In genomic region chr10:60817135-60817805, GRCh38 we compare ENCODE assay signal across 9 cellular contexts. TPM values are rescaled to one million over a fixed set of nuclear protein-coding genes. Genes with fewer than 3 reads are reported as not detected.
A peak's percentile ranks its signal among the peaks of the same experiment; 100 is the strongest.
DNase-seq lines count a peak whose midpoint lies in the region; ATAC-seq and TF ChIP-seq lines count a peak whose summit lies in the region.
"Had no signal": no experiment of that assay in that cellular context is flagged by ENCODE, and none has a peak within 500 bp of the region (broad histone marks: within the 10 kb centered on the region; RNA-seq: fewer than 3 reads in every experiment).

No MANE protein-coding gene starts in this region.

- H3K27me3 ChIP-seq in adipocyte (replicated peaks; ENCODE audit: control insufficient read depth, insufficient read depth, low read length), result no peaks in the 10 kb centered on the region
- no peaks in the 10 kb centered on the region for H3K27me3 ChIP-seq in hepatocyte
- H3K27me3 ChIP-seq in skeletal muscle satellite cell (ENCODE audit: control insufficient read depth, insufficient read depth, low read length), result no peaks in the 10 kb centered on the region

- peak overlapping the region; percentile 39 for H3K4me2 ChIP-seq in hepatocyte
- peak overlapping the region; percentile 40 for H3K4me2 ChIP-seq in skeletal muscle satellite cell (ENCODE audit: low read length)

- H3K36me3 ChIP-seq in adipocyte (ENCODE audit: control insufficient read depth, insufficient read depth, low read length, severe bottlenecking) (no peaks in the 10 kb centered on the region), hepatocyte (replicated peaks; ENCODE audit: insufficient read depth, low read depth) (no peaks in the 10 kb centered on the region), skeletal muscle satellite cell (ENCODE audit: insufficient read depth, low read length) (no peaks in the 10 kb centered on the region)

- DNase-seq in GM03348 (ENCODE audit: low spot score), result peak; percentile 21
- peak; percentile 25 for DNase-seq in adipocyte (ENCODE audit: low read depth)
- DNase-seq in hepatocyte (ENCODE audit: low spot score), result no peak
- DNase-seq in epidermal melanocyte (ENCODE audit: insufficient read length, low spot score), result no peak
- DNase-seq in DMS153 (lab: John Stamatoyannopoulos, UW), result no peak
- DNase-seq in GF-D8 (lab: John Stamatoyannopoulos, UW), result no peak
- DNase-seq: SIG-M5 had no signal

- peaks cover 33% of the 10 kb centered on the region for H3K4me1 ChIP-seq in adipocyte (ENCODE audit: control insufficient read depth, insufficient read depth, low read length)
- H3K4me1 ChIP-seq in hepatocyte (ENCODE audit: insufficient read depth), result peaks cover 28% of the 10 kb centered on the region
- H3K4me1 ChIP-seq in skeletal muscle satellite cell (ENCODE audit: control insufficient read depth, insufficient read depth, low read length), result peaks cover 20% of the 10 kb centered on the region

- peak overlapping the region; percentile 48 for H3K27ac ChIP-seq in hepatocyte

- peak overlapping the region; percentile 50 for H3K9ac ChIP-seq in adipocyte (ENCODE audit: low read length)
- H3K9ac ChIP-seq in skeletal muscle satellite cell (ENCODE audit: low read depth, low read length), result peak overlapping the region; percentile 24

- H3K4me3 ChIP-seq in adipocyte (ENCODE audit: low read length) (no peak overlapping the region), hepatocyte (no peak overlapping the region), skeletal muscle satellite cell (ENCODE audit: low read length) (no peak overlapping the region)

- H3K79me2 ChIP-seq in hepatocyte, result no peaks in the 10 kb centered on the region

- H4K20me1 ChIP-seq in hepatocyte (ENCODE audit: insufficient read depth, poor library complexity, severe bottlenecking), result no peaks in the 10 kb centered on the region

- ATAC-seq in HG03097 (IDR thresholded peaks at IDR 0.05; ENCODE audit: low FRiP score, unreplicated experiment), result no peak

- H3K9me3 ChIP-seq in adipocyte (ENCODE audit: control insufficient read depth, low read length) (no peaks in the 10 kb centered on the region), hepatocyte (ENCODE audit: low read depth) (no peaks in the 10 kb centered on the region), skeletal muscle satellite cell (replicated peaks; ENCODE audit: low read length) (no peaks in the 10 kb centered on the region)

- H3K9me2 ChIP-seq in hepatocyte (replicated peaks; ENCODE audit: insufficient read depth), result no peaks in the 10 kb centered on the region

- 42% methylated on average over 5 of the region's 5 CpGs for WGBS in hepatocyte (ENCODE audit: low lambda C conversion rate, missing lambda C conversion rate)

- no peak for TF ChIP-seq CTCF in hepatocyte (IDR thresholded peaks at IDR 0.05; ENCODE audit: poor library complexity)

- no peak overlapping the region for H2AFZ ChIP-seq in hepatocyte

RNA-seq across cellular contexts. Expression of gene CDK1, which starts 39.0 kb away (rescaled TPM):
- 31.7 and 33.6 TPM in 2 replicates for total RNA-seq in hepatocyte
- 23.1 and 31.6 TPM in 2 replicates for polyA plus RNA-seq in hepatocyte
- 29.7 and 31.7 TPM in 2 replicates for total RNA-seq in skeletal muscle satellite cell (2012; rRNA removed)

Comparison
In these comparisons a context has a peak if more than half of its experiments do, and no peak if none do; other contexts are left out.
1. DNase-seq: peak in GM03348 (single experiment) and adipocyte (single experiment); none in hepatocyte (single experiment), epidermal melanocyte (single experiment), DMS153 (single experiment) and GF-D8 (single experiment).